ENCODE assay signal across 15 cellular contexts in the genomic region with DNA sequence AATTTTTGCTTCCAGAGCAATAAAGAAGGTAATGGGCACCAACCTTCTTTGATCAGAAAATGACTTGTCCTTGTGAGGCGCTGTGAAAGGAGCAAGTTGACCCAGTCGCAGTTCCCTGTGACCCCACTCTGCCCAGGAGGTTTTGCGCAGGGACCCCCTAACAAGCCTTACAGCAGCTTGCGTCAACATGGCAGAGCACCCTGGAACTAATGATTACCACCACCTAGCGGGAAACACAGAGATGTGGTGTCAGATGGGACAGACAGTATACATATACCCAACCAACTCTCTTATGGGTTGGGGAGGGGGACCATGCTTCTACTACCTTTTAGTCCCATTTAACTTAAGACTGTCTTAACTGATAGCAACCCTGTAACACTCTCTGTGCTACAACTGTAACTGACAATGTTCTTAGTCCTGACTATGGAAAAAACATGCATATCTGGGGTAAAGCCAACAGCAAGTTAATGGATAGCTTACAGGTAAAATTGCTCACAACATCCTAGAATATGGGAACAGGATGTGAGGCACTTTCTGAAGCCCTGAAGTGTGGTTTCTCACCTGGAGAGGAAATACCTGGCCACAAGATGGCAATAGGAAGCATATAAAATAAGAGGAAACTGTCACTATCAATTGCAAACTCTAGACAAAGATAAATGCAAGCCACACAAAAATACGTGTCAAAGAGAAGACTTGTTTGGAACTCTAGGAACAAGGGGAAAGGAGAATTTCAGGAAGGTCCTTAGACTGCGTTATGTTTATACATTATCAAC. TPM values are rescaled to one million over a fixed set of nuclear protein-coding genes. Genes with fewer than 3 reads are reported as not detected.
DNase-seq lines count a peak whose midpoint lies in the region; FAIRE-seq and TF ChIP-seq lines count a peak whose summit lies in the region.
"Had no signal": no experiment of that assay in that cellular context is flagged by ENCODE, and none has a peak within 500 bp of the region (broad histone marks: within the 10 kb centered on the region; RNA-seq: fewer than 3 reads in every experiment).

No MANE protein-coding gene starts in this region.

- H3K9me2 ChIP-seq in MM.1S (replicated peaks; ENCODE audit: insufficient read depth, low read length) = no peaks in the 10 kb centered on the region
- H3K9me2 ChIP-seq: SK-N-SH had no signal

- H3K27ac Mint-ChIP-seq in astrocyte (ENCODE audit: unreplicated experiment) = no peak overlapping the region
- no peak overlapping the region for H3K27ac Mint-ChIP-seq in nephron progenitor cell

- no peaks in the 10 kb centered on the region for H4K20me1 ChIP-seq in MM.1S (ENCODE audit: insufficient read depth, low read length)
- peaks cover 59% of the 10 kb centered on the region for H4K20me1 ChIP-seq in astrocyte (ENCODE audit: insufficient read depth, low read length)

- FAIRE-seq in astrocyte (lab: Jason Lieb, UNC) = no peak

- WGBS in ovary, 3 donors = 90 to 93% (median 91%) methylated on average over 7 of the region's 7 CpGs
- WGBS in sigmoid colon, 2 donors = 79 to 88% methylated on average over 7 of the region's 7 CpGs

- H3K79me2 ChIP-seq in MM.1S (ENCODE audit: low read length) (peaks cover 77% of the 10 kb centered on the region), astrocyte (ENCODE audit: insufficient read depth, low read length) (peaks cover 82% of the 10 kb centered on the region)

- H3K4me1 ChIP-seq in MM.1S (ENCODE audit: low read length) (peaks cover 17% of the 10 kb centered on the region), astrocyte (ENCODE audit: insufficient read depth, low read length) (peaks cover 8% of the 10 kb centered on the region), ovary (ENCODE audit: insufficient read depth) (peaks cover 8% of the 10 kb centered on the region), sigmoid colon (peaks cover 0 to 27% (median 23%) of the 10 kb centered on the region in 4 donors)

- DNase-seq in GM13977 (ENCODE audit: low spot score) = no peak
- peak; percentile 20 for DNase-seq in MM.1S
- DNase-seq in astrocyte (ENCODE audit: low read depth) = no peak
- DNase-seq in nephron progenitor cell = no peak
- DNase-seq in NCI-H2029 (lab: John Stamatoyannopoulos, UW) = no peak
- no peak for DNase-seq in ovary
- no peak for DNase-seq in sigmoid colon
- DNase-seq: activated CD8-positive, alpha-beta memory T cell treated with anti-CD3 and anti-CD28 coated beads, Interleukin-2, amount 50 U/mL, for 4 hours; GM23248; kidney glomerular epithelial cell; NCI-H510A treated with DMSO at 0.1 percent for 48 hours; posterior cingulate gyrus; SK-N-SH; tibial artery had no signal

- no peaks in the 10 kb centered on the region for H3K27me3 Mint-ChIP-seq in astrocyte (ENCODE audit: low read depth, unreplicated experiment)
- H3K27me3 Mint-ChIP-seq in nephron progenitor cell (ENCODE audit: low read depth, poor library complexity) = no peaks in the 10 kb centered on the region

- H3K9ac ChIP-seq in MM.1S (ENCODE audit: low read length) (no peak overlapping the region), astrocyte (ENCODE audit: low read length) (no peak overlapping the region)
- H3K9ac ChIP-seq: GM23248, SK-N-SH had no signal

- H3K36me3 Mint-ChIP-seq in astrocyte (ENCODE audit: low read depth, unreplicated experiment) (peaks cover 11% of the 10 kb centered on the region), nephron progenitor cell (ENCODE audit: low read depth) (peaks cover 49% of the 10 kb centered on the region)

- H3K27ac ChIP-seq in MM.1S (ENCODE audit: low read length) = no peak overlapping the region
- H3K27ac ChIP-seq in astrocyte (ENCODE audit: low read depth, low read length) = no peak overlapping the region
- H3K27ac ChIP-seq in ovary = no peak overlapping the region
- no peak overlapping the region for H3K27ac ChIP-seq in sigmoid colon
- H3K27ac ChIP-seq: GM23248, tibial artery had no signal

- H3K4me2 ChIP-seq in MM.1S (ENCODE audit: low read depth, low read length) = no peak overlapping the region
- H3K4me2 ChIP-seq in astrocyte (ENCODE audit: low read length) = no peak overlapping the region
- H3K4me2 ChIP-seq: SK-N-SH had no signal

- no peak for TF ChIP-seq POLR2A in ovary (IDR thresholded peaks at IDR 0.05)
- TF ChIP-seq POLR2A in sigmoid colon (IDR thresholded peaks at IDR 0.05) = no peak

- H2AFZ ChIP-seq in MM.1S (ENCODE audit: low read length) (no peak overlapping the region), astrocyte (ENCODE audit: low read depth, low read length) (no peak overlapping the region)
- H2AFZ ChIP-seq: GM23248 had no signal

- H3F3A ChIP-seq in MM.1S (ENCODE audit: insufficient read depth, low read length) = no peaks in the 10 kb centered on the region

- no peak for TF ChIP-seq EP300 in ovary (IDR thresholded peaks at IDR 0.05)
- no peak for TF ChIP-seq EP300 in sigmoid colon (IDR thresholded peaks at IDR 0.05)

- H3K27me3 ChIP-seq in MM.1S (replicated peaks; ENCODE audit: insufficient read depth, low read length) = no peaks in the 10 kb centered on the region
- H3K27me3 ChIP-seq in astrocyte (ENCODE audit: insufficient read depth, low read length) = no peaks in the 10 kb centered on the region
- no peaks in the 10 kb centered on the region for H3K27me3 ChIP-seq in ovary
- no peaks in the 10 kb centered on the region for H3K27me3 ChIP-seq in sigmoid colon
- H3K27me3 ChIP-seq: tibial artery had no signal

- H3K4me1 Mint-ChIP-seq in astrocyte (ENCODE audit: low read depth, unreplicated experiment) (peaks cover 5% of the 10 kb centered on the region), nephron progenitor cell (peaks cover 24% of the 10 kb centered on the region)

- TF ChIP-seq CTCF in GM13977 (IDR thresholded peaks at IDR 0.05; ENCODE audit: extremely low read depth, insufficient read depth, missing control alignments) (peak; percentile 27), MM.1S (IDR thresholded peaks at IDR 0.05; ENCODE audit: low read length) (no peak), astrocyte (IDR thresholded peaks at IDR 0.05; ENCODE audit: insufficient read depth, low read depth, low read length) (no peak), nephron progenitor cell (IDR thresholded peaks at IDR 0.05) (no peak), ovary (IDR thresholded peaks at IDR 0.05) (no peak), sigmoid colon (IDR thresholded peaks at IDR 0.05) (no peak)

- in situ Hi-C loops in GM13977 (cut with MboI; ENCODE audit: low pct_unique_long_range_greater_than_20kb, low sequenced_read_pairs, unreplicated experiment) = no loop called here

- intact Hi-C loops in ovary (cut with DNase I) (loop anchor here in 1 of 4 donors (10.0 kb wide), 1 partner anchor 170 kb away; no protein-coding TSS in a partner anchor), sigmoid colon (cut with DNase I) (loop anchor here (5.0 kb wide), 2 partner anchors 87 to 182 kb away; partner anchors contain the start of genes TMEM170A and TMEM231)

- no peak overlapping the region for H3K4me3 ChIP-seq in MM.1S (ENCODE audit: low read length)
- H3K4me3 ChIP-seq in astrocyte (ENCODE audit: insufficient read depth, low read depth, low read length) = no peak overlapping the region
- H3K4me3 ChIP-seq in ovary = no peak overlapping the region
- no peak overlapping the region for H3K4me3 ChIP-seq in sigmoid colon
- H3K4me3 ChIP-seq: GM23248, tibial artery had no signal

- H3K9me3 Mint-ChIP-seq in astrocyte (ENCODE audit: unreplicated experiment) (no peaks in the 10 kb centered on the region), nephron progenitor cell (no peaks in the 10 kb centered on the region)

- H3K9me3 ChIP-seq in MM.1S (replicated peaks; ENCODE audit: insufficient read depth, low read length) (no peaks in the 10 kb centered on the region), astrocyte (ENCODE audit: insufficient read depth, low read depth, low read length) (no peaks in the 10 kb centered on the region), ovary (no peaks in the 10 kb centered on the region), sigmoid colon (no peaks in the 10 kb centered on the region)
- H3K9me3 ChIP-seq: SK-N-SH, tibial artery had no signal

- H3K36me3 ChIP-seq in MM.1S (replicated peaks; ENCODE audit: insufficient read depth, low read length) (no peaks in the 10 kb centered on the region), astrocyte (ENCODE audit: insufficient read depth, low read length) (peaks cover 34% of the 10 kb centered on the region), ovary (no peaks in the 10 kb centered on the region), sigmoid colon (peaks cover 13 to 45% (median 22%) of the 10 kb centered on the region in 4 donors)

- peak overlapping the region; percentile 9 for H3K4me3 Mint-ChIP-seq in astrocyte (ENCODE audit: unreplicated experiment)
- peak overlapping the region; percentile 39 for H3K4me3 Mint-ChIP-seq in nephron progenitor cell

RNA-seq across cellular contexts. Expression of gene KARS1, which starts 3.0 kb away (rescaled TPM):
- total RNA-seq in astrocyte (150 and 155 TPM in 2 replicates), ovary (100 to 1,000 TPM in 3 of 7 donors, 10 to 100 TPM in 4; 55.6 to 109 (median 92.8) TPM), sigmoid colon (100 to 1,000 TPM in 3 of 4 donors, 10 to 100 TPM in 1; 98.3 to 113 (median 111) TPM)
- polyA plus RNA-seq in ovary (100 to 1,000 TPM in 1 of 2 donors, 10 to 100 TPM in 1; 85.4 to 189 TPM), sigmoid colon (100 to 1,000 TPM in 1 of 3 donors, 10 to 100 TPM in 2; 77.0 to 131 (median 77.5) TPM)

RNA-seq across cellular contexts. Expression of gene TERF2IP, which starts 3.1 kb away (rescaled TPM):
- total RNA-seq in astrocyte (57.4 and 65.7 TPM in 2 replicates), ovary (100 to 1,000 TPM in 1 of 7 donors, 10 to 100 TPM in 6; 66.6 to 112 (median 83.7) TPM), sigmoid colon (10 to 100 TPM; 49.0 to 76.0 (median 65.5) TPM)
- polyA plus RNA-seq in ovary (100 to 1,000 TPM in 1 of 2 donors, 10 to 100 TPM in 1; 77.8 to 122 TPM), sigmoid colon (10 to 100 TPM; 26.6 to 38.4 (median 33.6) TPM)

RNA-seq across cellular contexts. Expression of gene ADAT1, which starts 21.3 kb away (rescaled TPM):
- total RNA-seq in astrocyte (37.4 and 37.9 TPM in 2 replicates), ovary (10 to 100 TPM; 25.3 to 45.8 (median 27.7) TPM), sigmoid colon (10 to 100 TPM; 21.7 to 38.5 (median 28.8) TPM)
- polyA plus RNA-seq in ovary (10 to 100 TPM in 1 of 2 donors, 1 to 10 TPM in 1; 9.5 to 59.8 TPM), sigmoid colon (10 to 100 TPM; 10.2 to 23.5 (median 14.8) TPM)

RNA-seq across cellular contexts. Expression of gene CPHXL2, which starts 32.4 kb away (rescaled TPM):
- not detected in 2 replicates for total RNA-seq in astrocyte
- not detected for total RNA-seq in ovary
- not detected for polyA plus RNA-seq in ovary
- not detected for total RNA-seq in sigmoid colon
- not detected for polyA plus RNA-seq in sigmoid colon
- total RNA-seq: cerebellum, GM23248 had no signal
- polyA plus RNA-seq: SK-N-SH had no signal

RNA-seq across cellular contexts. Expression of gene DUXB, which starts 56.8 kb away (rescaled TPM):
- not detected in 2 replicates for total RNA-seq in astrocyte
- total RNA-seq in ovary = not detected
- polyA plus RNA-seq in ovary = under 1 TPM in 1 of 2 donors, not detected in 1; 0.07 TPM
- not detected for total RNA-seq in sigmoid colon
- not detected for polyA plus RNA-seq in sigmoid colon
- total RNA-seq: cerebellum, GM23248 had no signal
- polyA plus RNA-seq: GM23248, SK-N-SH had no signal
